8 cellular contexts compared by ENCODE assay signal in genomic region chr20:3888622-3889488, GRCh38. TPM values are rescaled to one million over a fixed set of nuclear protein-coding genes. Genes with fewer than 3 reads are reported as not detected.
DNase-seq lines count a peak whose midpoint lies in the region; ATAC-seq, FAIRE-seq and TF ChIP-seq lines count a peak whose summit lies in the region.

PANK2 (plus strand) TSS chr20:3889387.

- TF ChIP-seq CTCF in endothelial cell of umbilical vein (IDR thresholded peaks at IDR 0.05; ENCODE audit: extremely low read depth in 1 of 2, insufficient read depth in 1 of 2, low read depth in 1 of 2, low read length in 2 of 2): peak; percentile 28 to 46

- peak within 1 kb of the TSS; percentile 22 for H2AFZ ChIP-seq in endothelial cell of umbilical vein (ENCODE audit: low read depth, low read length)

- ATAC-seq in GM21529 (IDR thresholded peaks at IDR 0.05; ENCODE audit: unreplicated experiment): peak; percentile 92

- H3K4me3 ChIP-seq in endothelial cell of umbilical vein (replicated peaks in 1 of 3; ENCODE audit: insufficient read depth in 1 of 3, low read depth in 1 of 3, low read length in 3 of 3): peak within 1 kb of the TSS; percentile 87 to 100 (median 99)

- H3K4me1 Mint-ChIP-seq in IgD-negative memory B cell: peaks cover 38 to 48% (median 42%) of the 10 kb centered on the region in 3 donors

- no peaks in the 10 kb centered on the region for H3K36me3 Mint-ChIP-seq in IgD-negative memory B cell

- dilution Hi-C loops in endothelial cell of umbilical vein (cut with MboI; ENCODE audit: extremely low pct_ligation_motif_present, low sequenced_read_pairs): no loop called here

- CTCF ChIA-PET in endothelial cell of umbilical vein (lab: Charles Lee): interaction anchor here (0.9 to 1.4 kb wide), 4 partner anchors 102 to 196 kb away, joined by 3 to 8 read pairs (median 5); partner anchors contain the start of gene CENPB

- H3K27me3 Mint-ChIP-seq in IgD-negative memory B cell: no peaks in the 10 kb centered on the region

- DNase-seq in DMS153 treated with DMSO at 0.1 percent for 48 hours (lab: John Stamatoyannopoulos, UW; ENCODE audit: unreplicated experiment) (peak; percentile 95), OCI-M1 (lab: John Stamatoyannopoulos, UW) (peak; percentile 99), activated T-cell treated with anti-CD3 and anti-CD28 coated beads for 24 hours (ENCODE audit: low read depth) (peak; percentile 97), endothelial cell of umbilical vein (ENCODE audit: low read depth, low spot score) (peak; percentile 99), middle frontal gyrus (ENCODE audit: extremely low spot score, low spot score) (peak; percentile 96)
- peak; percentile 93 to 96 for DNase-seq in stimulated activated CD8-positive, alpha-beta memory T cell treated with anti-CD3 and anti-CD28 coated beads, Interleukin-2, amount 100 ng/mL, for 48 hours (ENCODE audit: low read depth in 2 of 2)

- FAIRE-seq in endothelial cell of umbilical vein (lab: Jason Lieb, UNC): peak; percentile 98

- POLR2A ChIA-PET in endothelial cell of umbilical vein (lab: Charles Lee): no interaction called here

- H3K4me2 ChIP-seq in endothelial cell of umbilical vein (ENCODE audit: insufficient read depth, low read length): peak within 1 kb of the TSS; percentile 99

- H3K9me3 Mint-ChIP-seq in IgD-negative memory B cell: no peaks in the 10 kb centered on the region

- peak within 1 kb of the TSS; percentile 98 for H3K9ac ChIP-seq in endothelial cell of umbilical vein (replicated peaks; ENCODE audit: extremely low read depth, insufficient read depth, low read length)

- peak within 1 kb of the TSS; percentile 93 for H3K27ac ChIP-seq in endothelial cell of umbilical vein (ENCODE audit: insufficient read depth, low read depth, low read length)

- H3K9me3 ChIP-seq in endothelial cell of umbilical vein (replicated peaks; ENCODE audit: control insufficient read depth, insufficient read depth, low read length): no peaks in the 10 kb centered on the region

- H3K4me1 ChIP-seq in endothelial cell of umbilical vein (ENCODE audit: control insufficient read depth, extremely low read depth, insufficient read depth, low read length): peaks cover 40% of the 10 kb centered on the region

- H3K27ac Mint-ChIP-seq in IgD-negative memory B cell: peak within 1 kb of the TSS; percentile 96 to 97 (median 96)

- BruUV-seq in endothelial cell of umbilical vein (replicated peaks; lab: Mats Ljungman, UMichigan): TSS peak; percentile 51

- no peaks in the 10 kb centered on the region for H3K9me1 ChIP-seq in endothelial cell of umbilical vein (replicated peaks; ENCODE audit: control insufficient read depth, extremely low read depth, insufficient read depth, low read length)

- intact Hi-C loops in endothelial cell of umbilical vein (cut with micrococcal nuclease): loop anchor here (1.0 to 2.0 kb wide), 3 partner anchors 68 to 196 kb away; partner anchors contain the start of gene AP5S1

- no peaks in the 10 kb centered on the region for H3K27me3 ChIP-seq in endothelial cell of umbilical vein (ENCODE audit: control insufficient read depth in 2 of 2, insufficient read depth in 2 of 2, low read length in 2 of 2)

- H3K4me3 Mint-ChIP-seq in IgD-negative memory B cell: peak within 1 kb of the TSS; percentile 98 to 99 (median 98)

- peaks cover 57% of the 10 kb centered on the region for H3K79me2 ChIP-seq in endothelial cell of umbilical vein (ENCODE audit: control insufficient read depth, insufficient read depth, low read length)

- peak; percentile 92 for TF ChIP-seq POLR2A in endothelial cell of umbilical vein (IDR thresholded peaks at IDR 0.05; ENCODE audit: low read depth, low read length)

- H4K20me1 ChIP-seq in endothelial cell of umbilical vein (replicated peaks; ENCODE audit: control insufficient read depth, extremely low read depth, insufficient read depth, low read length): peaks cover 16% of the 10 kb centered on the region

- H3K36me3 ChIP-seq in endothelial cell of umbilical vein (ENCODE audit: control insufficient read depth in 2 of 2, extremely low read depth in 1 of 2, insufficient read depth in 2 of 2, low read length in 2 of 2): peaks cover 0 to 2% of the 10 kb centered on the region in 2 experiments

TF ChIP-seq in endothelial cell of umbilical vein, 7 proteins besides CTCF, POLR2A, EP300 and RAD21:
- TF ChIP-seq POLR2AphosphoS5 (IDR thresholded peaks at IDR 0.05; ENCODE audit: insufficient read depth, low read depth, low read length) (peak; percentile 93), MYC (IDR thresholded peaks at IDR 0.05; ENCODE audit: low read depth, low read length) (peak; percentile 54), JUN (IDR thresholded peaks at IDR 0.05; ENCODE audit: borderline replicate concordance, insufficient read depth, insufficient read length, low read depth) (no peak)

RNA-seq across cellular contexts. Expression of gene PANK2, which starts in this region (rescaled TPM):
- polyA plus RNA-seq in IgD-negative memory B cell (55.9 TPM), endothelial cell of umbilical vein (18.4 and 18.9 TPM in 2 replicates)
- total RNA-seq in endothelial cell of umbilical vein: 54.3 and 55.3 TPM in 2 replicates
- 24.2 and 26.3 TPM in 2 replicates for polyA plus RNA-seq in endothelial cell of umbilical vein (2011; cell fraction: cytosol; rRNA removed)
- polyA plus RNA-seq in endothelial cell of umbilical vein (2011; cell fraction: nucleus; rRNA removed): 70.6 and 73.3 TPM in 2 replicates
- 35.0 and 44.3 TPM in 2 replicates for polyA plus RNA-seq in endothelial cell of umbilical vein (2012)
- polyA minus RNA-seq in endothelial cell of umbilical vein: 36.8 and 38.7 TPM in 2 replicates
- polyA minus RNA-seq in endothelial cell of umbilical vein (2011; cell fraction: cytosol; rRNA and poly(A)+ RNA removed): 13.3 TPM
- polyA minus RNA-seq in endothelial cell of umbilical vein (2011; cell fraction: nucleus; rRNA and poly(A)+ RNA removed): 39.5 and 48.6 TPM in 2 replicates

Comparison
In these comparisons a context has a peak if more than half of its experiments do, and no peak if none do; other contexts are left out.
1. Peak in every context shown above with its lines: DNase-seq, ATAC-seq, H3K4me3 ChIP-seq and H3K27ac ChIP-seq.